ENCODE assay signal across 8 cellular contexts in the genomic region with DNA sequence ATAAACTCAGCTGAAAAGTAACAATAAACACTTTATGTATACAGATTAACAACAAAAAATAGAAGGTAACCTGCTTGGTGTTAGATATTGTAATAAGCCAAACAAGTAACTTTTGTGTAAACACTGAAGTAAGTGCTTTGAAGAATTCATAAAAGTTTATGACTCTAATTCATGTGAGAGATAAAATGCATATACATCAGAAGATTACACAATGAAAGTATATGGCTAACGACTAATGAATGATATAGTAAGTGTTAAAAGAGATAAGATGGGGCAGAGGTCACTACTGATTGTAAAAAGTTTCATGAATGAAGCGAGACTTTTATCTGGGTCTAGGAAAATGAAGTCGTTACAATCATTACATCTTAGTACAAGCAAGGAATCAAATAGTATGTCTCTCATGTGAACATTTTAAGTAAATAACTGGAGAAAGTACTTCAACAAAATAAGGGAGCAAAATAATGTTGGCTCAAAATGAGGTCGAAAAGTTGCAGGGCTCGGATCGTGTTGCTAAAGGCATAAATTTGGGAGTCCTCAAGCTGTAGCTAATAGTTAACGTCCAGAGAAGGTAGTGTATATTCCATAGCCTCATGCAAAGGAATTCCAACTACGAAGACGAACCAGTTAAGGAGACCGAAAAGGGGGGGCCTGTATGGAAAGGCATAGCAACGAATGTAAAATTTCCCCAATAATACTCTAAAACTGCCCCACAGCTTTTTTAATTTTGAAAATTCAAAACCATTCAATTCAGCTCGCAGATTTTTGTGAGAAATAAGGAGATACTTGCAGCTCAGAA. TPM values are rescaled to one million over a fixed set of nuclear protein-coding genes. Genes with fewer than 3 reads are reported as not detected.
A peak's percentile ranks its signal among the peaks of the same experiment; 100 is the strongest.
DNase-seq lines count a peak whose midpoint lies in the region; ATAC-seq lines count a peak whose summit lies in the region.

No MANE protein-coding gene starts in this region.

- H3K27me3 ChIP-seq in iPS-20b (ENCODE audit: insufficient read depth, low read length), result no peaks in the 10 kb centered on the region

- H3K4me1 ChIP-seq in iPS-20b (ENCODE audit: insufficient read depth, low read length), result peaks cover 15% of the 10 kb centered on the region; the same call in 1 of the 2 replicates

- ATAC-seq in stimulated activated naive CD8-positive, alpha-beta T cell treated with anti-CD3 and anti-CD28 coated beads, Interleukin-15, amount 100 ng/mL, for 72 hours, result no peak
- ATAC-seq in GM19455 (IDR thresholded peaks at IDR 0.05; ENCODE audit: unreplicated experiment) (no peak), HG03432 (IDR thresholded peaks at IDR 0.05; ENCODE audit: unreplicated experiment) (no peak), HG03342 (IDR thresholded peaks at IDR 0.05; ENCODE audit: unreplicated experiment) (no peak)

- H3K9me3 ChIP-seq in iPS-20b (ENCODE audit: insufficient read depth, low read depth, low read length), result no peaks in the 10 kb centered on the region

- no peaks in the 10 kb centered on the region for H3K9me3 Mint-ChIP-seq in activated T-cell treated with anti-CD3 and anti-CD28 coated beads, Interleukin-2, amount 50 U/mL, for 24 hours
- H3K9me3 Mint-ChIP-seq in activated T-helper 2 cell treated with anti-CD3 and anti-CD28 coated beads, Interferon-gamma antibody, Interleukin-2, Interleukin-4, amounts not matched to agents 10 μg/mL and 5 μg/mL and 100 μg/mL, durations not matched to agents 14 hours and 24 hours and 36 hours, result no peaks in the 10 kb centered on the region
- no peaks in the 10 kb centered on the region for H3K9me3 Mint-ChIP-seq in stimulated activated naive CD8-positive, alpha-beta T cell treated with anti-CD3 and anti-CD28 coated beads, Interleukin-15, amount 100 ng/mL, for 72 hours

- H3K27ac Mint-ChIP-seq in activated T-cell treated with anti-CD3 and anti-CD28 coated beads, Interleukin-2, amount 50 U/mL, for 24 hours, result peak overlapping the region; percentile 98
- H3K27ac Mint-ChIP-seq in activated T-helper 2 cell treated with anti-CD3 and anti-CD28 coated beads, Interferon-gamma antibody, Interleukin-2, Interleukin-4, amounts not matched to agents 10 μg/mL and 5 μg/mL and 100 μg/mL, durations not matched to agents 14 hours and 24 hours and 36 hours, result peak overlapping the region; percentile 99
- peak overlapping the region; percentile 97 to 100 for H3K27ac Mint-ChIP-seq in stimulated activated naive CD8-positive, alpha-beta T cell treated with anti-CD3 and anti-CD28 coated beads, Interleukin-15, amount 100 ng/mL, for 72 hours

- intact Hi-C loops in activated T-helper 2 cell treated with anti-CD3 and anti-CD28 coated beads, Interferon-gamma antibody, Interleukin-2, Interleukin-4, amounts not matched to agents 10 μg/mL and 5 μg/mL and 100 μg/mL, durations not matched to agents 14 hours and 24 hours and 36 hours (cut with micrococcal nuclease), result loop anchor here (5.0 to 10.0 kb wide), 4 partner anchors 153 to 1292 kb away; a partner anchor contains a TSS

- peaks cover 50% of the 10 kb centered on the region for H3K36me3 Mint-ChIP-seq in activated T-cell treated with anti-CD3 and anti-CD28 coated beads, Interleukin-2, amount 50 U/mL, for 24 hours (ENCODE audit: low read depth)
- peaks cover 39% of the 10 kb centered on the region for H3K36me3 Mint-ChIP-seq in activated T-helper 2 cell treated with anti-CD3 and anti-CD28 coated beads, Interferon-gamma antibody, Interleukin-2, Interleukin-4, amounts not matched to agents 10 μg/mL and 5 μg/mL and 100 μg/mL, durations not matched to agents 14 hours and 24 hours and 36 hours (ENCODE audit: low read depth)

- H3K27ac ChIP-seq in iPS-20b (ENCODE audit: low read length), result no peak overlapping the region

- no peak for DNase-seq in activated T-cell treated with anti-CD3 and anti-CD28 coated beads, Interleukin-2, amount 50 U/mL, for 24 hours
- no peak for DNase-seq in activated T-cell treated with anti-CD3 and anti-CD28 coated beads, Interleukin-2, amount 50 U/mL, for 1 hour
- no peak for DNase-seq in activated T-helper 2 cell treated with anti-CD3 and anti-CD28 coated beads, Interferon-gamma antibody, Interleukin-2, Interleukin-4, amounts not matched to agents 10 μg/mL and 5 μg/mL and 100 μg/mL, durations not matched to agents 14 hours and 24 hours and 36 hours (ENCODE audit: low spot score)
- DNase-seq in stimulated activated naive CD8-positive, alpha-beta T cell treated with anti-CD3 and anti-CD28 coated beads, Interleukin-15, amount 100 ng/mL, for 72 hours, result no peak

- peaks cover 30% of the 10 kb centered on the region for H3K4me1 Mint-ChIP-seq in activated T-cell treated with anti-CD3 and anti-CD28 coated beads, Interleukin-2, amount 50 U/mL, for 24 hours (ENCODE audit: low read depth)
- peaks cover 31% of the 10 kb centered on the region for H3K4me1 Mint-ChIP-seq in activated T-helper 2 cell treated with anti-CD3 and anti-CD28 coated beads, Interferon-gamma antibody, Interleukin-2, Interleukin-4, amounts not matched to agents 10 μg/mL and 5 μg/mL and 100 μg/mL, durations not matched to agents 14 hours and 24 hours and 36 hours (ENCODE audit: low read depth)
- H3K4me1 Mint-ChIP-seq in stimulated activated naive CD8-positive, alpha-beta T cell treated with anti-CD3 and anti-CD28 coated beads, Interleukin-15, amount 100 ng/mL, for 72 hours, result peaks cover 35% of the 10 kb centered on the region

- H3K4me3 Mint-ChIP-seq in activated T-cell treated with anti-CD3 and anti-CD28 coated beads, Interleukin-2, amount 50 U/mL, for 24 hours, result peak overlapping the region; percentile 95
- peak overlapping the region; percentile 99 for H3K4me3 Mint-ChIP-seq in activated T-helper 2 cell treated with anti-CD3 and anti-CD28 coated beads, Interferon-gamma antibody, Interleukin-2, Interleukin-4, amounts not matched to agents 10 μg/mL and 5 μg/mL and 100 μg/mL, durations not matched to agents 14 hours and 24 hours and 36 hours (ENCODE audit: low read depth)
- peak overlapping the region; percentile 88 to 94 for H3K4me3 Mint-ChIP-seq in stimulated activated naive CD8-positive, alpha-beta T cell treated with anti-CD3 and anti-CD28 coated beads, Interleukin-15, amount 100 ng/mL, for 72 hours

- peak overlapping the region; percentile 93; the same call in 1 of the 2 replicates for H3K9ac ChIP-seq in iPS-20b (ENCODE audit: low read depth, low read length)

- H3K36me3 ChIP-seq in iPS-20b (ENCODE audit: insufficient read depth, low read depth, low read length), result peaks cover 16% of the 10 kb centered on the region

- peak overlapping the region; percentile 92 for H3K4me3 ChIP-seq in iPS-20b (ENCODE audit: low read length)

- no peaks in the 10 kb centered on the region for H3K27me3 Mint-ChIP-seq in activated T-cell treated with anti-CD3 and anti-CD28 coated beads, Interleukin-2, amount 50 U/mL, for 24 hours
- no peaks in the 10 kb centered on the region for H3K27me3 Mint-ChIP-seq in activated T-helper 2 cell treated with anti-CD3 and anti-CD28 coated beads, Interferon-gamma antibody, Interleukin-2, Interleukin-4, amounts not matched to agents 10 μg/mL and 5 μg/mL and 100 μg/mL, durations not matched to agents 14 hours and 24 hours and 36 hours (ENCODE audit: low read depth)
- H3K27me3 Mint-ChIP-seq in stimulated activated naive CD8-positive, alpha-beta T cell treated with anti-CD3 and anti-CD28 coated beads, Interleukin-15, amount 100 ng/mL, for 72 hours, result no peaks in the 10 kb centered on the region

RNA-seq across cellular contexts. Expression of a gene that starts 1.0 kb away (rescaled TPM):
- total RNA-seq in activated T-helper 2 cell treated with anti-CD3 and anti-CD28 coated beads, Interferon-gamma antibody, Interleukin-2, Interleukin-4, amounts not matched to agents 10 μg/mL and 5 μg/mL and 100 μg/mL, durations not matched to agents 14 hours and 24 hours and 36 hours, result 204 and 212 TPM in 2 replicates
